Comparison of ENCODE assay signal across 17 cellular contexts in genomic region chr2:207621640-207622039, GRCh38. TPM values are rescaled to one million over a fixed set of nuclear protein-coding genes. Genes with fewer than 3 reads are reported as not detected.
DNase-seq lines count a peak whose midpoint lies in the region; ATAC-seq and TF ChIP-seq lines count a peak whose summit lies in the region.
"Had no signal": no experiment of that assay in that cellular context is flagged by ENCODE, and none has a peak within 500 bp of the region (broad histone marks: within the 10 kb centered on the region; RNA-seq: fewer than 3 reads in every experiment).

No MANE protein-coding gene starts in this region.

- H3K27ac Mint-ChIP-seq in effector memory CD8-positive, alpha-beta T cell: peak overlapping the region; percentile 2 to 41
- no peak overlapping the region; a peak in 1 of 7 replicates for H3K27ac Mint-ChIP-seq in H9
- H3K27ac Mint-ChIP-seq: T-helper 1 cell treated with Interleukin-12 subunit alpha and Interleukin-12 subunit beta and Interleukin-4 antibody, amounts not matched to agents 30 μg/mL and 1 μg/mL, for 36 hours had no signal

- peaks cover 62% of the 10 kb centered on the region for H3K4me1 ChIP-seq in BLaER1
- H3K4me1 ChIP-seq in DND-41 (ENCODE audit: insufficient read depth, low read length): peaks cover 49% of the 10 kb centered on the region
- peaks cover 61% of the 10 kb centered on the region for H3K4me1 ChIP-seq in OCI-LY7 (ENCODE audit: insufficient read depth, low read length, poor library complexity, severe bottlenecking)
- no peaks in the 10 kb centered on the region; the same call in 1 of the 2 replicates for H3K4me1 ChIP-seq in H9 (ENCODE audit: insufficient read depth, low read length)

- intact Hi-C loops in OCI-LY7 (cut with micrococcal nuclease; ENCODE audit: unreplicated experiment): no loop called here

- H3K9me2 ChIP-seq in OCI-LY7 (ENCODE audit: insufficient read depth, low read length): no peaks in the 10 kb centered on the region

- H3K79me1 ChIP-seq in H9 (ENCODE audit: insufficient read depth, low read depth, low read length, poor library complexity, severe bottlenecking): peaks cover 2% of the 10 kb centered on the region

- H3K14ac ChIP-seq in H9 (ENCODE audit: insufficient read depth, low read length): no peak overlapping the region

- peaks cover 43% of the 10 kb centered on the region for H3K36me3 Mint-ChIP-seq in effector memory CD8-positive, alpha-beta T cell (ENCODE audit: insufficient read depth)
- peaks cover 33 to 70% (median 64%) of the 10 kb centered on the region in 3 experiments; a peak in 6 of 7 replicates for H3K36me3 Mint-ChIP-seq in H9 (ENCODE audit: insufficient read depth in 1 of 3, low read depth in 3 of 3)

- H3K9me3 ChIP-seq in BLaER1 (no peaks in the 10 kb centered on the region), DND-41 (ENCODE audit: insufficient read depth, low read length, severe bottlenecking) (no peaks in the 10 kb centered on the region), OCI-LY7 (ENCODE audit: low read length) (no peaks in the 10 kb centered on the region), H9 (ENCODE audit: control insufficient read depth, low read depth, low read length) (no peaks in the 10 kb centered on the region)

- H3K27ac ChIP-seq in BLaER1: peak overlapping the region; percentile 67
- no peak overlapping the region for H3K27ac ChIP-seq in DND-41 (ENCODE audit: low read length)
- peak overlapping the region; percentile 32 for H3K27ac ChIP-seq in OCI-LY7 (ENCODE audit: low read depth, low read length, poor library complexity, severe bottlenecking)
- no peak overlapping the region for H3K27ac ChIP-seq in H9 (ENCODE audit: insufficient read length, low read depth, low read length)

- no peak for DNase-seq in DND-41
- DNase-seq in OCI-LY7 (ENCODE audit: low spot score): no peak
- no peak for DNase-seq in effector memory CD8-positive, alpha-beta T cell
- no peak for DNase-seq in GDM1 (lab: John Stamatoyannopoulos, UW)
- no peak for DNase-seq in H9
- DNase-seq in DMS79 (lab: John Stamatoyannopoulos, UW): no peak
- no peak for DNase-seq in mesenteric fat pad (ENCODE audit: low spot score)
- DNase-seq: activated T-cell treated with anti-CD3 and anti-CD28 coated beads for 4 hours; central memory CD4-positive, alpha-beta T cell; effector CD8-positive, alpha-beta T cell; hippocampal formation; kidney; NCI-H1092 treated with DMSO at 0.1 percent for 48 hours had no signal

- no peak overlapping the region for H3T11ph ChIP-seq in H9 (ENCODE audit: low read length)

- no peak overlapping the region for H4K5ac ChIP-seq in H9 (ENCODE audit: insufficient read length, low read depth, low read length)

- CTCF ChIA-PET in OCI-LY7 (lab: Charles Lee; ENCODE audit: unreplicated experiment): no interaction called here

- no peak overlapping the region for H3K4ac ChIP-seq in H9 (ENCODE audit: low read depth, low read length)

- no CpG with 5 or more reads among the region's 8 CpGs for WGBS in H9 (ENCODE audit: extremely low coverage, insufficient read length, low lambda C conversion rate)

- peaks cover 51% of the 10 kb centered on the region for H3K36me3 ChIP-seq in BLaER1
- peaks cover 61% of the 10 kb centered on the region for H3K36me3 ChIP-seq in DND-41 (ENCODE audit: insufficient read depth, low read length)
- peaks cover 65% of the 10 kb centered on the region for H3K36me3 ChIP-seq in OCI-LY7 (ENCODE audit: insufficient read depth, low read length)

- H3K4me1 Mint-ChIP-seq in effector memory CD8-positive, alpha-beta T cell (ENCODE audit: low read depth in 2 of 2): peaks cover 19 to 22% of the 10 kb centered on the region in 2 donors
- H3K4me1 Mint-ChIP-seq in H9: peaks cover 14 to 16% of the 10 kb centered on the region in 2 experiments

- H3K9ac ChIP-seq in BLaER1: peak overlapping the region; percentile 13; the same call in 1 of the 2 replicates
- no peak overlapping the region for H3K9ac ChIP-seq in DND-41 (ENCODE audit: low read depth, low read length)
- H3K9ac ChIP-seq in H9 (ENCODE audit: extremely low read depth, insufficient read length, low read length): no peak overlapping the region

- H2BK5ac ChIP-seq in H9 (ENCODE audit: insufficient read length, low read length): no peak overlapping the region

- POLR2A ChIA-PET in OCI-LY7 (lab: Charles Lee): interaction anchor here (0.5 to 2.7 kb wide), 10 partner anchors 30 to 1479 kb away, joined by 3 to 13 read pairs (median 4); partner anchors contain the start of genes CCNYL1 and FZD5

- H4K8ac ChIP-seq in H9 (replicated peaks; ENCODE audit: insufficient read length, low read depth, low read length): no peak overlapping the region

- no TSS peak for BruUV-seq in OCI-LY7 (replicated peaks; lab: Mats Ljungman, UMichigan)

- H3K4me2 ChIP-seq in BLaER1 (peak overlapping the region; percentile 92), DND-41 (ENCODE audit: insufficient read depth, low read length) (peak overlapping the region; percentile 7; the same call in 1 of the 2 replicates), OCI-LY7 (ENCODE audit: low read length) (peak overlapping the region; percentile 98), H9 (ENCODE audit: insufficient read depth, insufficient read length, low read length) (no peak overlapping the region)

- H2BK12ac ChIP-seq in H9 (ENCODE audit: insufficient read length, low read depth, low read length): no peak overlapping the region

- H3K79me2 ChIP-seq in DND-41 (ENCODE audit: insufficient read depth, low read length) (peaks cover 42% of the 10 kb centered on the region), OCI-LY7 (ENCODE audit: insufficient read depth, low read depth, low read length) (peaks cover 47% of the 10 kb centered on the region; the same call in 1 of the 2 replicates), H9 (ENCODE audit: insufficient read depth, low read length) (no peaks in the 10 kb centered on the region)

- no peak overlapping the region for H3K23ac ChIP-seq in H9 (ENCODE audit: insufficient read length, low read depth, low read length)

- ATAC-seq in DND-41 (ENCODE audit: insufficient read depth, low read depth): no peak
- ATAC-seq in effector memory CD8-positive, alpha-beta T cell (replicated peaks): no peak
- ATAC-seq: K562, Right ventricle myocardium inferior had no signal

- H3K27me3 ChIP-seq in BLaER1 (no peaks in the 10 kb centered on the region), DND-41 (ENCODE audit: insufficient read depth, low read length, poor library complexity) (no peaks in the 10 kb centered on the region), H9 (ENCODE audit: insufficient read depth, low read length) (no peaks in the 10 kb centered on the region)

- H3K56ac ChIP-seq in H9 (ENCODE audit: insufficient read length, low read depth, low read length): no peak overlapping the region

- no peaks in the 10 kb centered on the region for H3K9me3 Mint-ChIP-seq in effector memory CD8-positive, alpha-beta T cell
- no peaks in the 10 kb centered on the region for H3K9me3 Mint-ChIP-seq in H9
- H3K9me3 Mint-ChIP-seq: T-helper 1 cell treated with Interleukin-12 subunit alpha and Interleukin-12 subunit beta and Interleukin-4 antibody, amounts not matched to agents 30 μg/mL and 1 μg/mL, for 36 hours had no signal

- no peak overlapping the region for H2AK5ac ChIP-seq in H9 (ENCODE audit: insufficient read length, low read length)

- H4K20me1 ChIP-seq in BLaER1: no peaks in the 10 kb centered on the region
- no peaks in the 10 kb centered on the region; the same call in 1 of the 2 replicates for H4K20me1 ChIP-seq in DND-41 (ENCODE audit: insufficient read depth, low read length)
- H4K20me1 ChIP-seq in OCI-LY7 (ENCODE audit: insufficient read depth, low read length): no peaks in the 10 kb centered on the region
- no peaks in the 10 kb centered on the region for H4K20me1 ChIP-seq in H9 (ENCODE audit: control insufficient read depth, insufficient read depth, insufficient read length)

- H2BK20ac ChIP-seq in H9 (ENCODE audit: low read depth, low read length, poor library complexity, severe bottlenecking): no peak overlapping the region

- H3K4me3 Mint-ChIP-seq in effector memory CD8-positive, alpha-beta T cell: no peak overlapping the region
- H3K4me3 Mint-ChIP-seq in H9: no peak overlapping the region
- H3K4me3 Mint-ChIP-seq: T-helper 1 cell treated with Interleukin-12 subunit alpha and Interleukin-12 subunit beta and Interleukin-4 antibody, amounts not matched to agents 30 μg/mL and 1 μg/mL, for 36 hours had no signal

- H4K91ac ChIP-seq in H9 (ENCODE audit: insufficient read length, low read depth, low read length): no peak overlapping the region

- no peak overlapping the region for H3K18ac ChIP-seq in H9 (ENCODE audit: insufficient read length, low read depth, low read length)

- H3K23me2 ChIP-seq in H9 (ENCODE audit: insufficient read length, low read depth, low read length, poor library complexity, severe bottlenecking): peaks cover 16% of the 10 kb centered on the region

- H2BK15ac ChIP-seq in H9 (ENCODE audit: low read depth, low read length): no peak overlapping the region

- H2BK120ac ChIP-seq in H9 (ENCODE audit: low read depth, low read length, poor library complexity, severe bottlenecking): no peak overlapping the region

- H3K27me3 Mint-ChIP-seq in effector memory CD8-positive, alpha-beta T cell: no peaks in the 10 kb centered on the region
- H3K27me3 Mint-ChIP-seq in H9 (ENCODE audit: low read depth): no peaks in the 10 kb centered on the region

- no peak for TF ChIP-seq CTCF in DND-41 (IDR thresholded peaks at IDR 0.05; ENCODE audit: borderline replicate concordance, extremely low read depth, low read length, poor library complexity, severe bottlenecking)
- TF ChIP-seq CTCF in OCI-LY7 (conservative IDR thresholded peaks at IDR 0.05; ENCODE audit: low read length): no peak
- no peak for TF ChIP-seq CTCF in H9 (conservative IDR thresholded peaks at IDR 0.05)

- no peak overlapping the region for H2AFZ ChIP-seq in DND-41 (ENCODE audit: low read depth, low read length)
- H2AFZ ChIP-seq in OCI-LY7 (ENCODE audit: low read length): no peak overlapping the region
- no peak overlapping the region for H2AFZ ChIP-seq in H9 (ENCODE audit: low read length)

- H3K4me3 ChIP-seq in BLaER1: no peak overlapping the region
- H3K4me3 ChIP-seq in DND-41 (ENCODE audit: low read depth in 1 of 2, low read length in 2 of 2): no peak overlapping the region
- H3K4me3 ChIP-seq in OCI-LY7 (ENCODE audit: low read depth, low read length, poor library complexity, severe bottlenecking): peak overlapping the region; percentile 25
- H3K4me3 ChIP-seq: K562 had no signal

RNA-seq across cellular contexts. Expression of gene METTL21A, which starts 3.6 kb away (rescaled TPM):
- total RNA-seq in OCI-LY7 (2014; rRNA removed; shearing (Covaris generic)): 55.2 and 61.1 TPM in 2 replicates
- 58.9 and 71.4 TPM in 2 replicates for total RNA-seq in OCI-LY7 (2022)
- 65.9 and 68.6 TPM in 2 replicates for total RNA-seq in H9 (2021)
- 16.3 TPM for total RNA-seq in mesenteric fat pad

Comparison
In these comparisons a context has a peak if more than half of its experiments do, and no peak if none do; other contexts are left out.
1. H3K27ac ChIP-seq: peak in BLaER1 (single experiment) and OCI-LY7 (single experiment); none in DND-41 (single experiment) and H9 (single experiment).
2. H3K27ac Mint-ChIP-seq: peak in effector memory CD8-positive, alpha-beta T cell (2 of 2); none in H9 (0 of 3).